In the genomic region with DNA sequence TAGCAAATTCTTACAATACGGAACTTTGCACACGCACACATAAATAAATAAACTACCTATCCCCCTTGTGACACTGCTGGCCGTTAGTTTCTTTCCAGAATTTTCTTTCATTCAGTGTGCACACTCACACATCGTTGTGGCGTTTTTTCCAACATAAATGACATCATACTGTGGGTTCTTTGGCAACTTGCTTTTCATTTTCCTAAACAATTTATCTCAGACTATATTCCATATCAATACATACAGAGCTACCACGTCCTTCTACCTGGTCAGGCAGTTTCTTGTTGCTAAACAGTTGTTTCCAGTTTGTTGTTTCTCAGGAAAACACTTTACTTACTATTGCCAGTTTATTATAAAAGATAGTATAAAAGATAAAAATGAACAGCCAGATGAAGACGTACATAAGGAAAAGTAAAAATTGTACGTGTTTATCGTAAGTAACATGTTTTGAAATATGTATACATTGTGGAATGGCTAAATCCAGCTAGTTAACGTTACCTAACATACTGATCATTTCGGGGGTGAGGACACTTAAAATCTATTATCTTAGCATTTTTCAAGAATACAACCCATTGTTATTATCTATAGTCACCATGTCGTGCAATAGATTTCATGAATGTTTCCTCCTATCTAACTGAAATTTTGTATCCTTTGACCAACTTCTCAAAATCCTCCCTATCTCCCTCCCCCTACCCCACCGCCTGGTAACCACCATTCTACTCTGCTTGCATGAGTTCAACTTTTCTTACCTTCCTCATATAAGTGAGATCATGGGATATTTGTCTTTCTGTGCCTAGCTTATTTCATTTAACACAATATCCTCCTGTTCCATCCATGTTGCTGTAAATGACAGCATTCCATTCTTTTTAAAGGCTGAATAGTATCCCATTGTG, we compare ENCODE assay signal across 8 cellular contexts. TPM values are rescaled to one million over a fixed set of nuclear protein-coding genes. Genes with fewer than 3 reads are reported as not detected.
DNase-seq lines count a peak whose midpoint lies in the region; ATAC-seq and TF ChIP-seq lines count a peak whose summit lies in the region.

No MANE protein-coding gene starts in this region.

- DNase-seq in hepatocyte (ENCODE audit: low spot score) = no peak
- no peak for DNase-seq in smooth muscle cell (lab: John Stamatoyannopoulos, UW; ENCODE audit: unreplicated experiment)
- DNase-seq in iPS-NIHi11 (ENCODE audit: low spot score) = no peak

- H2AFZ ChIP-seq in hepatocyte = peak overlapping the region; percentile 31
- peak overlapping the region; percentile 45 for H2AFZ ChIP-seq in smooth muscle cell (ENCODE audit: low read depth)

- no peaks in the 10 kb centered on the region for H3K9me2 ChIP-seq in hepatocyte (replicated peaks; ENCODE audit: insufficient read depth)

- no peak overlapping the region for H3K27ac ChIP-seq in HUES6 (ENCODE audit: low read depth, low read length)
- H3K27ac ChIP-seq in hepatocyte = peak overlapping the region; percentile 77
- peak overlapping the region; percentile 94 for H3K27ac ChIP-seq in smooth muscle cell (ENCODE audit: low read depth)

- H3K4me1 ChIP-seq in HUES6 (ENCODE audit: control insufficient read depth, insufficient read depth, low read length) (peaks cover 12% of the 10 kb centered on the region; the same call in 1 of the 2 replicates), hepatocyte (ENCODE audit: insufficient read depth) (peaks cover 10% of the 10 kb centered on the region), smooth muscle cell (ENCODE audit: low read depth) (peaks cover 24% of the 10 kb centered on the region)

- no peak overlapping the region for H3K9ac ChIP-seq in HUES6 (ENCODE audit: low read length)
- peak overlapping the region; percentile 88 for H3K9ac ChIP-seq in smooth muscle cell (ENCODE audit: low read depth)

- peaks cover 15% of the 10 kb centered on the region for H3F3A ChIP-seq in smooth muscle cell (ENCODE audit: low read depth)

- no peaks in the 10 kb centered on the region for H3K9me3 ChIP-seq in HUES6 (ENCODE audit: control insufficient read depth, insufficient read depth, low read depth, low read length)
- H3K9me3 ChIP-seq in hepatocyte (ENCODE audit: low read depth) = no peaks in the 10 kb centered on the region
- no peaks in the 10 kb centered on the region for H3K9me3 ChIP-seq in smooth muscle cell (replicated peaks; ENCODE audit: low read depth)

- H3K79me2 ChIP-seq in hepatocyte = peaks cover 33% of the 10 kb centered on the region
- H3K79me2 ChIP-seq in smooth muscle cell (ENCODE audit: low read depth) = peaks cover 33% of the 10 kb centered on the region

- H3K4me3 ChIP-seq in HUES6 (ENCODE audit: low read depth, low read length) (peak overlapping the region; percentile 74), WI38 (ENCODE audit: low read depth, low read length) (peak overlapping the region; percentile 87), hepatocyte (peak overlapping the region; percentile 6), smooth muscle cell (peak overlapping the region; percentile 76)

- H3K4me2 ChIP-seq in hepatocyte (peak overlapping the region; percentile 71), smooth muscle cell (peak overlapping the region; percentile 84)

- no peak for ATAC-seq in HG02870 (IDR thresholded peaks at IDR 0.05; ENCODE audit: unreplicated experiment)
- no peak for ATAC-seq in GM21825 (IDR thresholded peaks at IDR 0.05; ENCODE audit: unreplicated experiment)
- no peak for ATAC-seq in HG02678 (IDR thresholded peaks at IDR 0.05; ENCODE audit: unreplicated experiment)

- H3K36me3 ChIP-seq in HUES6 (ENCODE audit: control insufficient read depth, insufficient read depth, low read length) (peaks cover 15% of the 10 kb centered on the region), hepatocyte (replicated peaks; ENCODE audit: insufficient read depth, low read depth) (no peaks in the 10 kb centered on the region), smooth muscle cell (ENCODE audit: low read depth) (no peaks in the 10 kb centered on the region)

- TF ChIP-seq CTCF in WI38 (IDR thresholded peaks at IDR 0.05; ENCODE audit: low read depth, low read length) (no peak), hepatocyte (IDR thresholded peaks at IDR 0.05; ENCODE audit: poor library complexity) (no peak), smooth muscle cell (IDR thresholded peaks at IDR 0.05; ENCODE audit: borderline replicate concordance, insufficient read depth, poor library complexity, severe bottlenecking) (no peak)

- H4K20me1 ChIP-seq in hepatocyte (ENCODE audit: insufficient read depth, poor library complexity, severe bottlenecking) = no peaks in the 10 kb centered on the region
- H4K20me1 ChIP-seq in smooth muscle cell (ENCODE audit: low read depth) = peaks cover 17% of the 10 kb centered on the region

- no peaks in the 10 kb centered on the region for H3K27me3 ChIP-seq in HUES6 (ENCODE audit: control insufficient read depth, insufficient read depth, low read length)
- no peaks in the 10 kb centered on the region for H3K27me3 ChIP-seq in hepatocyte
- no peaks in the 10 kb centered on the region for H3K27me3 ChIP-seq in smooth muscle cell (ENCODE audit: low read depth)

- 68% methylated on average over 13 of the region's 13 CpGs for WGBS in hepatocyte (ENCODE audit: low lambda C conversion rate, missing lambda C conversion rate)
- WGBS in smooth muscle cell (ENCODE audit: low lambda C conversion rate) = 77% methylated on average over 13 of the region's 13 CpGs

RNA-seq across cellular contexts. Expression of a gene that starts 1.2 kb away (rescaled TPM):
- 19.6 and 22.7 TPM in 2 replicates for total RNA-seq in hepatocyte
- 19.8 and 21.4 TPM in 2 replicates for polyA plus RNA-seq in hepatocyte
- total RNA-seq in smooth muscle cell = 26.5 and 30.9 TPM in 2 replicates
- 28.2 and 30.9 TPM in 2 replicates for polyA plus RNA-seq in smooth muscle cell

RNA-seq across cellular contexts. Expression of a gene that starts 19.0 kb away (rescaled TPM):
- 23.7 and 37.2 TPM in 2 replicates for total RNA-seq in hepatocyte
- polyA plus RNA-seq in hepatocyte = 23.4 and 28.2 TPM in 2 replicates
- 43.7 and 59.7 TPM in 2 replicates for total RNA-seq in smooth muscle cell
- 27.4 and 40.5 TPM in 2 replicates for polyA plus RNA-seq in smooth muscle cell

RNA-seq across cellular contexts. Expression of a gene that starts 39.2 kb away (rescaled TPM):
- total RNA-seq in hepatocyte = 1.8 and 2.4 TPM in 2 replicates
- polyA plus RNA-seq in hepatocyte = 6.7 and 9.4 TPM in 2 replicates
- 6.4 and 8.6 TPM in 2 replicates for total RNA-seq in smooth muscle cell
- 6.2 and 7.7 TPM in 2 replicates for polyA plus RNA-seq in smooth muscle cell

Comparison
In these comparisons a context has a peak if more than half of its experiments do, and no peak if none do; other contexts are left out.
1. H3K4me3 ChIP-seq: peak in every context shown above with its lines; median percentile 87 in WI38; 76 in smooth muscle cell; 74 in HUES6; 6 in hepatocyte.